13 cellular contexts compared by ENCODE assay signal in the genomic region with DNA sequence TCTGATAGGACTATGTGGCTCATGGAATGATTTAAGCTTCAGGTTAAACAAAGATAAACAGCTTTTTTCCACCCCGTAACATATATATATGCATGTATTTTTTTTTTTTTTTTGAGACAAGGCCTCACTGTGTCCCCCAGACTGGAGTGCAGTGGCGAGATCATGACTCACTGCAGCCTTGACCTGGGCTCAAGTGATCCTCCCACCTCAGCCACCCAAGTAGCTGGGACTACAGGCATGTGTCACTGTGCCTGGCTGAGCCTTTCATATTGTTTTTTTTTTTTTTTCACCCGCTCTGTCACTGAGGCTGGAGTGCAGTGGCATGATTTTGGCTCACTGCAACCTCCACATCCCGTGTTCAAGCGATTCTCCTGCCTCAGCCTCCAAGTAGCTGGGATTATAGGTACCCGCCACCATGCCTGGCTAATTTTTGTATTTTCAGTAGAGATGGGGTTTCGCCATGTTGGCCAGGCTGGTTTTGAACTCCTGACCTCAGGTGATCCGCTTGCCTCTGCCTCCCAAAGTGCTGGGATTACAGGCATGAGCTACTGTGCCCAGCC. TPM values are rescaled to one million over a fixed set of nuclear protein-coding genes. Genes with fewer than 3 reads are reported as not detected.
"Had no signal": no experiment of that assay in that cellular context is flagged by ENCODE, and none has a peak within 500 bp of the region (broad histone marks: within the 10 kb centered on the region; RNA-seq: fewer than 3 reads in every experiment).

No MANE protein-coding gene starts in this region.

RNA-seq across cellular contexts. Expression of a gene that starts 55.9 kb away (rescaled TPM):
- total RNA-seq: activated CD4-positive, alpha-beta memory T cell treated with anti-CD3 and anti-CD28 coated beads, Interleukin-2, amount 10 ng/mL, durations not matched to agents 7 days and 5 days; activated CD4-positive, alpha-beta T cell treated with anti-CD3 and anti-CD28 coated beads, Interleukin-2, amount 10 ng/mL, durations not matched to agents 7 days and 5 days; activated naive CD8-positive, alpha-beta T cell treated with anti-CD3 and anti-CD28 coated beads, Interleukin-2, amount 10 ng/mL, durations not matched to agents 7 days and 5 days; astrocyte; chondrocyte; dermis blood vessel endothelial cell; esophagus muscularis mucosa; fibroblast of villous mesenchyme; gastroesophageal sphincter; glomerular endothelial cell; heart right ventricle; hepatocyte; WTC11 had no signal
- polyA plus RNA-seq: heart right ventricle, hepatocyte had no signal
